Comparison of ENCODE assay signal across 1 cellular context in genomic region chr7:86243171-86243570, GRCh38.
TF ChIP-seq lines count a peak whose summit lies in the region.

No MANE protein-coding gene starts in this region.

TF ChIP-seq in SK-N-SH treated with all-trans-retinoic acid at 6 μM for 48 hours, 23 proteins besides CTCF, POLR2A, EP300 and RAD21 (continued from another document):
- no peak for TF ChIP-seq TSHZ2 (CRISPR knock-in tag; IDR thresholded peaks at IDR 0.05)
